ENCODE assay signal across 8 cellular contexts in genomic region chr12:112381898-112382796, GRCh38. TPM values are rescaled to one million over a fixed set of nuclear protein-coding genes. Genes with fewer than 3 reads are reported as not detected.
A peak's percentile ranks its signal among the peaks of the same experiment; 100 is the strongest.
DNase-seq lines count a peak whose midpoint lies in the region; ATAC-seq and TF ChIP-seq lines count a peak whose summit lies in the region.

Gene HECTD4 (minus strand): TSS chr12:112382431. CDS start chr12:112382128, 303 bp downstream.

- ATAC-seq in HG03457 (IDR thresholded peaks at IDR 0.05; ENCODE audit: unreplicated experiment), result peak; percentile 76

- no peaks in the 10 kb centered on the region for H3K27me3 ChIP-seq in BE2C

- no peaks in the 10 kb centered on the region for H3K9me3 ChIP-seq in BE2C

- TF ChIP-seq CTCF in BE2C (IDR thresholded peaks at IDR 0.05; ENCODE audit: low read depth, low read length), result no peak
- no peak for TF ChIP-seq CTCF in coronary artery (IDR thresholded peaks at IDR 0.05)

- H3K27ac ChIP-seq in coronary artery, result peak within 1 kb of the TSS; percentile 63 to 92

- intact Hi-C loops in activated CD4-positive, alpha-beta T cell treated with anti-CD3 and anti-CD28 coated beads, Interleukin-2, amount 10 ng/mL, durations not matched to agents 24 days and 14 days (cut with micrococcal nuclease), result loop anchor here (1.0 to 10.0 kb wide), 4 partner anchors 27 to 697 kb away; partner anchors contain the start of genes ACAD10, BRAP, MAPKAPK5 and RPL6

- peaks cover 29% of the 10 kb centered on the region for H3K4me1 Mint-ChIP-seq in activated CD4-positive, alpha-beta T cell treated with anti-CD3 and anti-CD28 coated beads, Interleukin-2, amount 10 ng/mL, durations not matched to agents 24 days and 14 days

- DNase-seq in BE2C (peak; percentile 99), GM19240 (ENCODE audit: insufficient read length, low spot score) (peak; percentile 86), NCI-H526 treated with DMSO at 0.1 percent for 48 hours (lab: John Stamatoyannopoulos, UW) (peak; percentile 69), coronary artery (ENCODE audit: low spot score) (peak; percentile 93), left kidney (ENCODE audit: low read depth, low spot score) (peak; percentile 98)
- peak; percentile 99 for DNase-seq in activated CD4-positive, alpha-beta T cell treated with anti-CD3 and anti-CD28 coated beads, Interleukin-2, amount 10 ng/mL, durations not matched to agents 24 days and 14 days
- peak; percentile 91 for DNase-seq in stimulated activated CD4-positive, alpha-beta T cell treated with anti-CD3 and anti-CD28 coated beads, Interleukin-1b, Interleukin-23, amount 100 ng/mL, for 48 hours

- H3K4me3 ChIP-seq in BE2C (ENCODE audit: low read depth, low read length) (peak within 1 kb of the TSS; percentile 87), coronary artery (peak within 1 kb of the TSS; percentile 97)

- H3K36me3 Mint-ChIP-seq in activated CD4-positive, alpha-beta T cell treated with anti-CD3 and anti-CD28 coated beads, Interleukin-2, amount 10 ng/mL, durations not matched to agents 24 days and 14 days (ENCODE audit: low read depth), result peaks cover 3% of the 10 kb centered on the region

- peak within 1 kb of the TSS; percentile 91 for H3K27ac Mint-ChIP-seq in activated CD4-positive, alpha-beta T cell treated with anti-CD3 and anti-CD28 coated beads, Interleukin-2, amount 10 ng/mL, durations not matched to agents 24 days and 14 days

- H3K27me3 Mint-ChIP-seq in activated CD4-positive, alpha-beta T cell treated with anti-CD3 and anti-CD28 coated beads, Interleukin-2, amount 10 ng/mL, durations not matched to agents 24 days and 14 days, result no peaks in the 10 kb centered on the region

- H3K4me3 Mint-ChIP-seq in activated CD4-positive, alpha-beta T cell treated with anti-CD3 and anti-CD28 coated beads, Interleukin-2, amount 10 ng/mL, durations not matched to agents 24 days and 14 days, result peak within 1 kb of the TSS; percentile 95

- H3K4me1 ChIP-seq in BE2C, result peaks cover 4% of the 10 kb centered on the region; the same call in 1 of the 2 replicates

- H3K36me3 ChIP-seq in BE2C, result no peaks in the 10 kb centered on the region

- H3K9me3 Mint-ChIP-seq in activated CD4-positive, alpha-beta T cell treated with anti-CD3 and anti-CD28 coated beads, Interleukin-2, amount 10 ng/mL, durations not matched to agents 24 days and 14 days, result no peaks in the 10 kb centered on the region

RNA-seq across cellular contexts. Expression of gene HECTD4, which starts in this region (rescaled TPM):
- polyA plus RNA-seq in BE2C (2012; ENCODE audit: insufficient read depth, insufficient read length, low read depth), result 47.0 TPM
- 33.6 and 33.8 TPM in 2 replicates for total RNA-seq in activated CD4-positive, alpha-beta T cell treated with anti-CD3 and anti-CD28 coated beads, Interleukin-2, amount 10 ng/mL, durations not matched to agents 24 days and 14 days

Comparison
In these comparisons a context has a peak if more than half of its experiments do, and no peak if none do; other contexts are left out.
1. Peak in every context shown above with its lines: DNase-seq, ATAC-seq, H3K4me3 ChIP-seq and H3K27ac ChIP-seq.